8 cellular contexts compared by ENCODE assay signal in the genomic region with DNA sequence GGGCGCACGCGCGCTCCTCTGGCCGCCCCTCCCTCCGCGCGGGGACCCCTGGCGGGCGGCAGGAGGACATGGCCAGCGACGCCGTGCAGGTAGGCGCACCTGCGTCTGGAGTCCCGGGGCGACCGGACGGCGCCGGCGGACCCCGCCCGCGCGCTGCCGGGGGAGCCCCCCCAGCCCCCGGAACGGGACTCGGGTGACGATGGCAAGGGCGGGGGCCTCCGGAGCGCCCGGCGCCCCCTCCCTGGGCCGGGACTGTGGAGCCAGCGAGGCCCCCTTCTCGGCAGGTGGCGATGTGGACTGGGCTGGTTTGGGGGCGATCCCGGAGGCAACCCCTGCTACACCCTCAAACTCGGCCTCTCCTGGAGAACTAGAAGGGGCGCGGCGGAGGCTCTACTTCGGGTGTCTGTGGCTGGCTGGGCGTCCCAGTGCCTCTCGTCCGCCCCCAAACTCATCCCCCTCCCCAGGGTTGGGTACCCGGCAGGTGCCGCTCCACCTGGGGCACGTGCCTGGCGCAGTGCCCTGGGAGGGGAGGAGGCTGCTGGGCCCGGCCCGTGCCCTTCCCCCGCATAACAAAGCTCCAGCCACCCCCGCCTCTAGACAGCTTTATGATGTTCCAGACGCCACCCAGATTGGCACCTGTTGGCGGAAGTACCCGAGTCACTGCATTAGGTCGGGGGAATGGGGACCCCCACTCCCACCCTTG. TPM values are rescaled to one million over a fixed set of nuclear protein-coding genes. Genes with fewer than 3 reads are reported as not detected.
DNase-seq lines count a peak whose midpoint lies in the region; ATAC-seq and TF ChIP-seq lines count a peak whose summit lies in the region.

No MANE protein-coding gene starts in this region.

- H3K36me3 ChIP-seq in muscle layer of colon (ENCODE audit: insufficient read depth, low read length) (no peaks in the 10 kb centered on the region), upper lobe of left lung (peaks cover 0 to 14% (median 2%) of the 10 kb centered on the region in 4 donors)

- peak overlapping the region; percentile 57 for H3K9ac ChIP-seq in muscle layer of colon (ENCODE audit: low read length)

- DNase-seq in NCI-H1105 (lab: John Stamatoyannopoulos, UW) (peak; percentile 90), upper lobe of left lung (peak; percentile 49 to 86), cerebellar nuclear complex (lab: John Stamatoyannopoulos, UW) (no peak)
- peak; percentile 77 for DNase-seq in activated CD4-positive, alpha-beta T cell treated with anti-CD3 and anti-CD28 coated beads, Interleukin-2, amount 10 ng/mL, durations not matched to agents 24 days and 14 days
- peak in 1 of 3 experiments; percentile 24 for DNase-seq in effector memory CD8-positive, alpha-beta T cell

- H3K27me3 ChIP-seq in muscle layer of colon (ENCODE audit: control insufficient read depth in 1 of 2, insufficient read depth in 2 of 2, low read length in 2 of 2) = no peaks in the 10 kb centered on the region
- H3K27me3 ChIP-seq in upper lobe of left lung = no peaks in the 10 kb centered on the region

- H3K4me3 ChIP-seq in muscle layer of colon (ENCODE audit: low read depth in 1 of 2, low read length in 2 of 2) (peak overlapping the region; percentile 64 to 85), upper lobe of left lung (peak overlapping the region; percentile 80 to 96 (median 95))

- H3K9me3 ChIP-seq in muscle layer of colon (ENCODE audit: low read length) (no peaks in the 10 kb centered on the region), upper lobe of left lung (no peaks in the 10 kb centered on the region)

- peak overlapping the region; percentile 83 for H3K4me3 Mint-ChIP-seq in activated CD4-positive, alpha-beta T cell treated with anti-CD3 and anti-CD28 coated beads, Interleukin-2, amount 10 ng/mL, durations not matched to agents 24 days and 14 days
- H3K4me3 Mint-ChIP-seq in effector memory CD8-positive, alpha-beta T cell = peak overlapping the region; percentile 73 to 74

- peak overlapping the region; percentile 67 for H3K27ac Mint-ChIP-seq in activated CD4-positive, alpha-beta T cell treated with anti-CD3 and anti-CD28 coated beads, Interleukin-2, amount 10 ng/mL, durations not matched to agents 24 days and 14 days
- H3K27ac Mint-ChIP-seq in effector memory CD8-positive, alpha-beta T cell = peak overlapping the region; percentile 83 to 87

- H3K4me1 ChIP-seq in muscle layer of colon (ENCODE audit: insufficient read depth, low read length) = peaks cover 18% of the 10 kb centered on the region
- peaks cover 43 to 61% (median 53%) of the 10 kb centered on the region in 4 donors for H3K4me1 ChIP-seq in upper lobe of left lung

- H3K9me3 Mint-ChIP-seq in activated CD4-positive, alpha-beta T cell treated with anti-CD3 and anti-CD28 coated beads, Interleukin-2, amount 10 ng/mL, durations not matched to agents 24 days and 14 days = no peaks in the 10 kb centered on the region
- no peaks in the 10 kb centered on the region for H3K9me3 Mint-ChIP-seq in effector memory CD8-positive, alpha-beta T cell

- intact Hi-C loops in activated CD4-positive, alpha-beta T cell treated with anti-CD3 and anti-CD28 coated beads, Interleukin-2, amount 10 ng/mL, durations not matched to agents 24 days and 14 days (cut with micrococcal nuclease) = loop anchor here (2.0 kb wide), 2 partner anchors 15 to 39 kb away; a partner anchor contains a TSS

- TF ChIP-seq POLR2A in upper lobe of left lung (IDR thresholded peaks at IDR 0.05) = no peak

- H3K27ac ChIP-seq in muscle layer of colon (ENCODE audit: low read depth, low read length) (peak overlapping the region; percentile 81), upper lobe of left lung (peak overlapping the region; percentile 85 to 93 (median 91))

- peak in 1 of 6 experiments; percentile 35 for TF ChIP-seq CTCF in upper lobe of left lung (IDR thresholded peaks at IDR 0.05)

- peaks cover 36% of the 10 kb centered on the region for H3K4me1 Mint-ChIP-seq in activated CD4-positive, alpha-beta T cell treated with anti-CD3 and anti-CD28 coated beads, Interleukin-2, amount 10 ng/mL, durations not matched to agents 24 days and 14 days
- peaks cover 38 to 39% of the 10 kb centered on the region in 2 donors for H3K4me1 Mint-ChIP-seq in effector memory CD8-positive, alpha-beta T cell (ENCODE audit: low read depth in 2 of 2)

- peaks cover 12% of the 10 kb centered on the region for H3K27me3 Mint-ChIP-seq in activated CD4-positive, alpha-beta T cell treated with anti-CD3 and anti-CD28 coated beads, Interleukin-2, amount 10 ng/mL, durations not matched to agents 24 days and 14 days
- H3K27me3 Mint-ChIP-seq in effector memory CD8-positive, alpha-beta T cell = no peaks in the 10 kb centered on the region

- H3K36me3 Mint-ChIP-seq in activated CD4-positive, alpha-beta T cell treated with anti-CD3 and anti-CD28 coated beads, Interleukin-2, amount 10 ng/mL, durations not matched to agents 24 days and 14 days (ENCODE audit: low read depth) = peaks cover 2% of the 10 kb centered on the region
- H3K36me3 Mint-ChIP-seq in effector memory CD8-positive, alpha-beta T cell (ENCODE audit: insufficient read depth) = peaks cover 12% of the 10 kb centered on the region

- ATAC-seq in GM19035 (IDR thresholded peaks at IDR 0.05; ENCODE audit: unreplicated experiment) = peak; percentile 31
- peak; percentile 58 for ATAC-seq in effector memory CD8-positive, alpha-beta T cell (replicated peaks)
- peak; percentile 35 to 41 for ATAC-seq in upper lobe of left lung (ENCODE audit: low FRiP score in 2 of 2)
- no peak for ATAC-seq in GM19023 (IDR thresholded peaks at IDR 0.05; ENCODE audit: unreplicated experiment)

- 0% methylated on average over 38 of the region's 62 CpGs; no CpG with 5 or more reads in 1 of the 2 donors for WGBS in upper lobe of left lung, 2 donors

- no peak for TF ChIP-seq EP300 in upper lobe of left lung (IDR thresholded peaks at IDR 0.05)

RNA-seq across cellular contexts. Expression of a gene that starts 0.5 kb away (rescaled TPM):
- 172 and 180 TPM in 2 replicates for total RNA-seq in activated CD4-positive, alpha-beta T cell treated with anti-CD3 and anti-CD28 coated beads, Interleukin-2, amount 10 ng/mL, durations not matched to agents 24 days and 14 days
- total RNA-seq in upper lobe of left lung = 100 to 1,000 TPM in 5 of 6 donors, 10 to 100 TPM in 1; 95.2 to 278 (median 200) TPM

RNA-seq across cellular contexts. Expression of a gene that starts 14.5 kb away (rescaled TPM):
- total RNA-seq in activated CD4-positive, alpha-beta T cell treated with anti-CD3 and anti-CD28 coated beads, Interleukin-2, amount 10 ng/mL, durations not matched to agents 24 days and 14 days = 274 and 280 TPM in 2 replicates
- 100 to 1,000 TPM in 2 of 6 donors, 10 to 100 TPM in 4; 47.6 to 189 (median 86.0) TPM for total RNA-seq in upper lobe of left lung

RNA-seq across cellular contexts. Expression of a gene that starts 41.5 kb away (rescaled TPM):
- total RNA-seq in activated CD4-positive, alpha-beta T cell treated with anti-CD3 and anti-CD28 coated beads, Interleukin-2, amount 10 ng/mL, durations not matched to agents 24 days and 14 days = 0.78 and 1.1 TPM in 2 replicates
- 1 to 10 TPM in 2 of 6 donors, under 1 TPM in 1, not detected in 3; 0.59 to 3.9 (median 1.7) TPM for total RNA-seq in upper lobe of left lung

RNA-seq across cellular contexts. Expression of a gene that starts 52.4 kb away (rescaled TPM):
- total RNA-seq in activated CD4-positive, alpha-beta T cell treated with anti-CD3 and anti-CD28 coated beads, Interleukin-2, amount 10 ng/mL, durations not matched to agents 24 days and 14 days = 206 and 209 TPM in 2 replicates
- total RNA-seq in upper lobe of left lung = 100 to 1,000 TPM; 123 to 259 (median 227) TPM

Comparison
In these comparisons a context has a peak if more than half of its experiments do, and no peak if none do; other contexts are left out.
1. DNase-seq: peak in NCI-H1105 (single experiment), activated CD4-positive, alpha-beta T cell treated with anti-CD3 and anti-CD28 coated beads, Interleukin-2, amount 10 ng/mL, durations not matched to agents 24 days and 14 days (single experiment) and upper lobe of left lung (2 of 2); none in cerebellar nuclear complex (0 of 2).